ENCODE assay signal across 8 cellular contexts in the genomic region with DNA sequence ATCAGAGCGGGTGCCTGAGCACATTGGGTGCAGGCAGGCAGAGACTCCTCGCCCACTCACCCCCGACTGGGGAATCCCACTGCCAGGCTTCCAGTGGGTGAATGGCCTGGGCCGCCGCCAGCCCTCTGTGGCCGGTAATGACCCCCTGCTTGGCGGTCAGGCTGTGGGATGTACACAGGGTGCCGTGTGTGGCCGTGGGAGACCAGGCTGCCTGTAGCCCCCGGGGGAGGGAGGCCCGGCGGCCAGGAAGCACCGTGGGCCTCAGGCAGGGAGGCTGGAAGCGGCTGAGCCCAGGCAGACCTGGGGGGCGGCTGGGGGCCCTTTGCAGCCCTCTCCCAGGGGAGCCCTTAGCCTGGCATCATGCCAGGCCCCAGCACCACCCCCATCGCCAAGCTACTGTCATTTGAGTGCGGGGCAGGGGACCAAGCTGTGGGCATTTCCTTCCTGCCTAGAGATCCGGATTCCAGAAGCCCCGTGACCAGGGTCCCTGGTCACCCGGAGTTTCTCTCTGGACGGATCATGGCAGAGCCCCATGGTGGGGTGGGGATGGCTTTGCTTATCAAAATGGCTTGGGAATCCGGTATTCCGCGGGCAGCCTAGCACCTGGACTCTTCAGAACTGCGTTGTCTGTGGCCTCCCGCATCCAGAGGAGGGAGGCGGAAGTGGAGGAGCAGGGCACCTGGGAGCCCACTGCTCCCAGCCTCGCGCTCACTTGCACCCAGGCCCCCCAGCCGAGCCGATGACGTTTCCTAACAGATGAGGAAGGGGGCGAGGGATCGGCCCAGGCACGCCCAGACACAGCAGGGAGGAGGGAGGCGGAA. TPM values are rescaled to one million over a fixed set of nuclear protein-coding genes. Genes with fewer than 3 reads are reported as not detected.
DNase-seq lines count a peak whose midpoint lies in the region; ATAC-seq and TF ChIP-seq lines count a peak whose summit lies in the region.

No MANE protein-coding gene starts in this region.

- peak; percentile 36 for DNase-seq in GOT3 (lab: John Stamatoyannopoulos, UW)
- DNase-seq in NCI-H748 treated with DMSO at 0.1 percent for 48 hours (lab: John Stamatoyannopoulos, UW): peak; percentile 60
- DNase-seq in activated T-cell treated with anti-CD3 and anti-CD28 coated beads, Interleukin-2, amount 50 U/mL, for 1 hour: peak; percentile 44
- peak; percentile 55 for DNase-seq in fibroblast of peridontal ligament (ENCODE audit: extremely low read depth)
- DNase-seq in nephron progenitor cell: peak; percentile 45
- peak; percentile 37 to 43 for DNase-seq in tibial nerve (ENCODE audit: low spot score in 2 of 2)

- peaks cover 2% of the 10 kb centered on the region for H3K27me3 Mint-ChIP-seq in nephron progenitor cell (ENCODE audit: low read depth, poor library complexity)

- no peaks in the 10 kb centered on the region for H3K27me3 ChIP-seq in tibial nerve

- TF ChIP-seq CTCF in C4-2B (conservative IDR thresholded peaks at IDR 0.05) (no peak), nephron progenitor cell (IDR thresholded peaks at IDR 0.05) (no peak), tibial nerve (IDR thresholded peaks at IDR 0.05) (no peak)

- peak in 1 of 2 donors; percentile 44 for TF ChIP-seq EP300 in tibial nerve (IDR thresholded peaks at IDR 0.05)

- H3K9me3 Mint-ChIP-seq in nephron progenitor cell: peaks cover 2% of the 10 kb centered on the region

- peak overlapping the region; percentile 52 to 87 (median 78) for H3K4me3 ChIP-seq in tibial nerve

- H3K4me3 Mint-ChIP-seq in nephron progenitor cell: peak overlapping the region; percentile 95

- peaks cover 0 to 78% (median 44%) of the 10 kb centered on the region in 4 donors for H3K4me1 ChIP-seq in tibial nerve

- H3K36me3 ChIP-seq in tibial nerve: no peaks in the 10 kb centered on the region

- no peak overlapping the region for H3K27ac Mint-ChIP-seq in nephron progenitor cell

- no peaks in the 10 kb centered on the region for H3K9me3 ChIP-seq in tibial nerve

- TF ChIP-seq POLR2A in tibial nerve (IDR thresholded peaks at IDR 0.05): peak in 1 of 2 donors; percentile 6

- 3 to 9% methylated on average over 17 to 20 of the region's 36 CpGs for WGBS in tibial nerve, 2 donors

- H3K4me1 Mint-ChIP-seq in nephron progenitor cell: peaks cover 50% of the 10 kb centered on the region

- peak overlapping the region; percentile 81 for H3K27ac ChIP-seq in C4-2B
- peak overlapping the region; percentile 51 to 89 (median 87) for H3K27ac ChIP-seq in tibial nerve

- H3K36me3 Mint-ChIP-seq in nephron progenitor cell (ENCODE audit: low read depth): no peaks in the 10 kb centered on the region

- ATAC-seq in HG03442 (IDR thresholded peaks at IDR 0.05; ENCODE audit: unreplicated experiment): no peak

RNA-seq across cellular contexts. Expression of gene TTYH3, which starts 1.1 kb away (rescaled TPM):
- total RNA-seq in tibial nerve: 10 to 100 TPM in 3 of 4 donors, 1 to 10 TPM in 1; 7.2 to 43.2 (median 15.7) TPM

RNA-seq across cellular contexts. Expression of gene AMZ1, which starts 55.1 kb away (rescaled TPM):
- 1 to 10 TPM in 2 of 4 donors, under 1 TPM in 2; 0.39 to 1.7 (median 1.2) TPM for total RNA-seq in tibial nerve
